7 cellular contexts compared by ENCODE assay signal in the genomic region with DNA sequence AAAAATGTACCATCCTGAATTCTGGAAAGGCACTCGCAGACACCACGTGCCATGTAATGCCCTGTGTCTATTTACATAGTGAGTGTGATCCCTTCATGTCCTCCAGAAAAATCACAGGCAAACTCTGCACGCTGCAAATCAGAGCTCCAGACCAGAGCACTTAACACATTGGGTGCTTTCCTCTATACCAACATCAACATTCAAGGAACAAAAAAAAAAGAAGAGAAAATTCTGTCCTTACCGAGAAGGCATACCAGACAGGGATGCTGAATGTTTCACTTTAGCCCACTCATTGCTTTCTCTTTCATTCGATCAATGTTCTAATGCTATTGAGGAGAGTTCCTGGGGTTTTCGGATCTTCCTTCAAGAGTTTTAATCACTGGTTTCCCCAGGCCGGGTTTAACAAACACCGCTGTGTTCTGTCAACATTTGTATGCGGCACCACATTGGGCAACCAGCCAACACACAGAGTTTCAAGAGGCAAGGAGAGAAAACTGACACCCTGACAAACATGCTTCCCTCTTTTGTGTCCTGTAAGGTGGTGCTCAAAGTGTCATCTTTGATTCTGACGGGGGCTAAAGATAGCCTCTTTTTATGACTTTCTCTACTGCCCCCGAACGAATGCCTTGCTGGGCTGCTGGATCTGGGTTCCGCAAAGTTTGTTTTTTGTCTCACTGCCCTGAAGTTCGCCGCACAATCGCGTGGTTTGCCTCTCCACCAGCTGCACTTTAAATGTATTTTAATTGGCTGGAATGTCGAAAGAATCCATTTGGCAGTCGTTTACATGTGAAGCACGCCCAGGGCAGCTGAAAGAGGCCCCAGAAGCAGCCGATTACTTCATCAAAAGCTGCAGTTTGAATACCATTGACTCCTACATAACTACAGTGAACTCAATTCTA.
A peak's percentile ranks its signal among the peaks of the same experiment; 100 is the strongest.
DNase-seq lines count a peak whose midpoint lies in the region; ATAC-seq lines count a peak whose summit lies in the region.

No MANE protein-coding gene starts in this region.

- H3K27ac Mint-ChIP-seq in stimulated activated naive CD8-positive, alpha-beta T cell treated with anti-CD3 and anti-CD28 coated beads, Interleukin-15, amount 100 ng/mL, for 72 hours = no peak overlapping the region

- peaks cover 16% of the 10 kb centered on the region for H3K27me3 Mint-ChIP-seq in stimulated activated naive CD8-positive, alpha-beta T cell treated with anti-CD3 and anti-CD28 coated beads, Interleukin-15, amount 100 ng/mL, for 72 hours

- no peak for ATAC-seq in stimulated activated naive CD8-positive, alpha-beta T cell treated with anti-CD3 and anti-CD28 coated beads, Interleukin-15, Interleukin-2, amounts not matched to agents 100 U/mL and 50 U/mL, for 24 hours
- no peak for ATAC-seq in stimulated activated naive CD8-positive, alpha-beta T cell treated with anti-CD3 and anti-CD28 coated beads, Interleukin-15, amount 100 ng/mL, for 72 hours
- ATAC-seq in GM18858 (IDR thresholded peaks at IDR 0.05; ENCODE audit: unreplicated experiment) = no peak

- no peak overlapping the region for H3K4me3 Mint-ChIP-seq in stimulated activated naive CD8-positive, alpha-beta T cell treated with anti-CD3 and anti-CD28 coated beads, Interleukin-15, amount 100 ng/mL, for 72 hours

- peak; percentile 37 for DNase-seq in NCI-H1048 (lab: John Stamatoyannopoulos, UW)
- peak; percentile 44 for DNase-seq in amniotic stem cell (lab: John Stamatoyannopoulos, UW)
- DNase-seq in hypothalamus (lab: John Stamatoyannopoulos, UW) = peak in 47 of 51 donors; percentile 14 to 92 (median 61)
- DNase-seq in renal cortical epithelial cell (ENCODE audit: low read depth) = peak; percentile 75
- DNase-seq in stimulated activated naive CD8-positive, alpha-beta T cell treated with anti-CD3 and anti-CD28 coated beads, Interleukin-15, Interleukin-2, amounts not matched to agents 100 U/mL and 50 U/mL, for 24 hours = no peak
- DNase-seq in stimulated activated naive CD8-positive, alpha-beta T cell treated with anti-CD3 and anti-CD28 coated beads, Interleukin-15, amount 100 ng/mL, for 72 hours = no peak

- peaks cover 5 to 6% of the 10 kb centered on the region in 2 donors for H3K9me3 Mint-ChIP-seq in stimulated activated naive CD8-positive, alpha-beta T cell treated with anti-CD3 and anti-CD28 coated beads, Interleukin-15, amount 100 ng/mL, for 72 hours

- H3K4me1 Mint-ChIP-seq in stimulated activated naive CD8-positive, alpha-beta T cell treated with anti-CD3 and anti-CD28 coated beads, Interleukin-15, amount 100 ng/mL, for 72 hours = no peaks in the 10 kb centered on the region

Comparison
In these comparisons a context has a peak if more than half of its experiments do, and no peak if none do; other contexts are left out.
1. DNase-seq: peak in NCI-H1048 (single experiment), amniotic stem cell (single experiment), hypothalamus (47 of 51) and renal cortical epithelial cell (single experiment); none in stimulated activated naive CD8-positive, alpha-beta T cell treated with anti-CD3 and anti-CD28 coated beads, Interleukin-15, Interleukin-2, amounts not matched to agents 100 U/mL and 50 U/mL, for 24 hours (single experiment) and stimulated activated naive CD8-positive, alpha-beta T cell treated with anti-CD3 and anti-CD28 coated beads, Interleukin-15, amount 100 ng/mL, for 72 hours (0 of 2).